23 cellular contexts compared by ENCODE assay signal in genomic region chr6:51614725-51615124, GRCh38.
"Had no signal": no experiment of that assay in that cellular context is flagged by ENCODE, and none has a peak within 500 bp of the region (broad histone marks: within the 10 kb centered on the region; RNA-seq: fewer than 3 reads in every experiment).

No MANE protein-coding gene starts in this region.

- H3K27ac ChIP-seq: heart left ventricle, left lung, lower lobe of right lung, neural progenitor cell, neutrophil, skin epidermis, spleen, tibial nerve, uterus had no signal

- H3K4me3 ChIP-seq: heart left ventricle, left lung, lower lobe of right lung, neural progenitor cell, skin epidermis, spleen, tibial nerve, uterus had no signal

- H3K27me3 ChIP-seq: heart left ventricle, left lung, neural progenitor cell, neutrophil, spleen, tibial nerve, uterus had no signal

- H2AFZ ChIP-seq: neural progenitor cell had no signal

- H3K4me2 ChIP-seq: neural progenitor cell had no signal

- ATAC-seq: heart left ventricle; left colon; left lung; lower lobe of right lung; naive thymus-derived CD8-positive, alpha-beta T cell; right cardiac atrium; sciatic nerve; stimulated activated naive CD8-positive, alpha-beta T cell treated with anti-CD3 and anti-CD28 coated beads, Interleukin-15, amount 100 ng/mL, for 72 hours had no signal

- DNase-seq: heart left ventricle; kidney glomerular epithelial cell; left colon; left lung; lower lobe of right lung; mammary epithelial cell; mesenchymal stem cell; naive thymus-derived CD8-positive, alpha-beta T cell; nephron progenitor cell; occipital lobe; retina; right cardiac atrium; spleen; stimulated activated CD4-positive, alpha-beta T cell treated with anti-CD3 and anti-CD28 coated beads, Interleukin-4, amount 100 ng/mL, for 24 hours; stimulated activated naive CD4-positive, alpha-beta T cell; stimulated activated naive CD8-positive, alpha-beta T cell treated with anti-CD3 and anti-CD28 coated beads, Interleukin-15, amount 100 ng/mL, for 72 hours; substantia nigra; uterus had no signal

- H3K36me3 ChIP-seq: heart left ventricle, left lung, lower lobe of right lung, neural progenitor cell, neutrophil, spleen, tibial nerve, uterus had no signal

- H3K9me3 ChIP-seq: heart left ventricle, left lung, lower lobe of right lung, neutrophil, spleen, tibial nerve, uterus had no signal

- H3K9ac ChIP-seq: neural progenitor cell had no signal

- H3K4me1 ChIP-seq: heart left ventricle, left lung, lower lobe of right lung, neural progenitor cell, spleen, tibial nerve, uterus had no signal
